ENCODE assay signal across 8 cellular contexts in genomic region chr17:47324224-47325020, GRCh38. TPM values are rescaled to one million over a fixed set of nuclear protein-coding genes. Genes with fewer than 3 reads are reported as not detected.
DNase-seq lines count a peak whose midpoint lies in the region; ATAC-seq, FAIRE-seq and TF ChIP-seq lines count a peak whose summit lies in the region.

No MANE protein-coding gene starts in this region.

- H3K9me3 ChIP-seq in left ventricle myocardium inferior (replicated peaks) = peaks cover 9% of the 10 kb centered on the region

- H3K9me3 Mint-ChIP-seq in activated naive CD8-positive, alpha-beta T cell (ENCODE audit: low read depth) = no peaks in the 10 kb centered on the region

- H3K36me3 Mint-ChIP-seq in activated naive CD8-positive, alpha-beta T cell = no peaks in the 10 kb centered on the region

- DNase-seq in DMS 273 treated with DMSO at 0.1 percent for 48 hours (lab: John Stamatoyannopoulos, UW) (peak; percentile 19), HTR-8/SVneo (ENCODE audit: insufficient read length, low spot score) (peak; percentile 50), left ventricle myocardium inferior (peak; percentile 65), SHP77 treated with DMSO at 0.1 percent for 48 hours (lab: John Stamatoyannopoulos, UW) (no peak)

- TF ChIP-seq CTCF in left ventricle myocardium inferior (IDR thresholded peaks at IDR 0.05; ENCODE audit: borderline replicate concordance) = no peak

- FAIRE-seq in HTR-8/SVneo (lab: Jason Lieb, UNC) = no peak

- H3K4me3 ChIP-seq in left ventricle myocardium inferior (peak overlapping the region; percentile 82), rectal smooth muscle tissue (ENCODE audit: low read length) (peak overlapping the region; percentile 100)

- intact Hi-C loops in left ventricle myocardium inferior (cut with micrococcal nuclease) = no loop called here

- H3K27ac Mint-ChIP-seq in activated naive CD8-positive, alpha-beta T cell = peak overlapping the region; percentile 93

- peak; percentile 26 for ATAC-seq in GM19455 (IDR thresholded peaks at IDR 0.05; ENCODE audit: unreplicated experiment)

- H3K36me3 ChIP-seq in left ventricle myocardium inferior (no peaks in the 10 kb centered on the region), rectal smooth muscle tissue (ENCODE audit: control insufficient read depth, insufficient read depth, low read length) (no peaks in the 10 kb centered on the region)

- peak; percentile 46; the same call in 1 of the 2 replicates for TF ChIP-seq POLR2A in Raji (IDR thresholded peaks at IDR 0.05; ENCODE audit: insufficient read depth, low read depth, low read length)

- peak overlapping the region; percentile 97 for H3K4me3 Mint-ChIP-seq in activated naive CD8-positive, alpha-beta T cell

- peaks cover 10% of the 10 kb centered on the region for H3K4me1 ChIP-seq in left ventricle myocardium inferior
- H3K4me1 ChIP-seq in rectal smooth muscle tissue (ENCODE audit: control insufficient read depth, insufficient read depth, low read length) = no peaks in the 10 kb centered on the region

- H3K9ac ChIP-seq in rectal smooth muscle tissue (ENCODE audit: low read length) = peak overlapping the region; percentile 99

- H3K27ac ChIP-seq in left ventricle myocardium inferior (replicated peaks) (peak overlapping the region; percentile 96), rectal smooth muscle tissue (ENCODE audit: low read depth, low read length) (peak overlapping the region; percentile 99)

- H3K27me3 ChIP-seq in left ventricle myocardium inferior (ENCODE audit: low read depth) (no peaks in the 10 kb centered on the region), rectal smooth muscle tissue (ENCODE audit: control insufficient read depth, insufficient read depth, low read length) (no peaks in the 10 kb centered on the region)

- H3K4me1 Mint-ChIP-seq in activated naive CD8-positive, alpha-beta T cell (ENCODE audit: low read depth) = peaks cover 19% of the 10 kb centered on the region

- H3K27me3 Mint-ChIP-seq in activated naive CD8-positive, alpha-beta T cell = no peaks in the 10 kb centered on the region

RNA-seq across cellular contexts. Expression of gene EFCAB13, which starts 0.7 kb away (rescaled TPM):
- 2.6 TPM for total RNA-seq in left ventricle myocardium inferior
